8 cellular contexts compared by ENCODE assay signal in genomic region chr6:52498538-52499017, GRCh38.
DNase-seq lines count a peak whose midpoint lies in the region; ATAC-seq and TF ChIP-seq lines count a peak whose summit lies in the region.
"Had no signal": no experiment of that assay in that cellular context is flagged by ENCODE, and none has a peak within 500 bp of the region (broad histone marks: within the 10 kb centered on the region; RNA-seq: fewer than 3 reads in every experiment).

No MANE protein-coding gene starts in this region.

- TF ChIP-seq EP300 in tibial nerve (IDR thresholded peaks at IDR 0.05): no peak

- H3K9me3 ChIP-seq in tibial nerve: no peaks in the 10 kb centered on the region

- ATAC-seq in GM19395 (IDR thresholded peaks at IDR 0.05; ENCODE audit: unreplicated experiment) (peak; percentile 50), HG03045 (IDR thresholded peaks at IDR 0.05; ENCODE audit: unreplicated experiment) (peak; percentile 46), esophagus mucosa (no peak)

- DNase-seq in brain microvascular endothelial cell: no peak
- no peak for DNase-seq in tibial nerve (ENCODE audit: low spot score in 2 of 2)
- DNase-seq in AG20443 (ENCODE audit: low spot score): no peak
- DNase-seq in SK-N-DZ (ENCODE audit: low spot score): no peak
- DNase-seq: effector CD4-positive, alpha-beta T cell had no signal

- H3K27me3 ChIP-seq in brain microvascular endothelial cell (replicated peaks) (no peaks in the 10 kb centered on the region), tibial nerve (no peaks in the 10 kb centered on the region)

- in situ Hi-C loops in brain microvascular endothelial cell (cut with HindIII; ENCODE audit: low pct_ligation_motif_present, low sequenced_read_pairs): no loop called here

- no peak for TF ChIP-seq CTCF in brain microvascular endothelial cell (IDR thresholded peaks at IDR 0.05; ENCODE audit: low read depth, low read length, missing control alignments)
- no peak for TF ChIP-seq CTCF in tibial nerve (IDR thresholded peaks at IDR 0.05)

- 85 to 87% methylated on average over 11 of the region's 11 CpGs for WGBS in tibial nerve, 2 donors

- H3K27ac ChIP-seq in brain microvascular endothelial cell (peak overlapping the region; percentile 24), tibial nerve (peak overlapping the region in 3 of 4 donors; percentile 32 to 64 (median 57))

- no peak for TF ChIP-seq POLR2A in tibial nerve (IDR thresholded peaks at IDR 0.05)

- H3K36me3 ChIP-seq in brain microvascular endothelial cell (replicated peaks) (peaks cover 47% of the 10 kb centered on the region), tibial nerve (peaks cover 0 to 44% (median 0%) of the 10 kb centered on the region in 3 donors)

- no peak overlapping the region for H3K4me3 ChIP-seq in brain microvascular endothelial cell (ENCODE audit: low read depth, low read length)
- H3K4me3 ChIP-seq in tibial nerve: no peak overlapping the region

- peaks cover 0 to 15% (median 5%) of the 10 kb centered on the region in 4 donors for H3K4me1 ChIP-seq in tibial nerve
